ENCODE assay signal across 24 cellular contexts in genomic region chr4:109764376-109764775, GRCh38. TPM values are rescaled to one million over a fixed set of nuclear protein-coding genes. Genes with fewer than 3 reads are reported as not detected.
DNase-seq lines count a peak whose midpoint lies in the region; FAIRE-seq and TF ChIP-seq lines count a peak whose summit lies in the region.
"Had no signal": no experiment of that assay in that cellular context is flagged by ENCODE, and none has a peak within 500 bp of the region (broad histone marks: within the 10 kb centered on the region; RNA-seq: fewer than 3 reads in every experiment).

No MANE protein-coding gene starts in this region.

- H3K4me3 ChIP-seq in bronchial epithelial cell (ENCODE audit: low read depth, low read length) (no peak overlapping the region), ovary (no peak overlapping the region)
- H3K4me3 ChIP-seq: PC-9 had no signal

- H3K36me3 ChIP-seq in bronchial epithelial cell (ENCODE audit: control insufficient read depth, insufficient read depth, low read length) (no peaks in the 10 kb centered on the region), ovary (no peaks in the 10 kb centered on the region)

- FAIRE-seq in bronchial epithelial cell (lab: Jason Lieb, UNC), result no peak
- FAIRE-seq: GM19239 had no signal

- peak; percentile 0 for DNase-seq in NCI-H510A treated with DMSO at 0.1 percent for 48 hours (lab: John Stamatoyannopoulos, UW)
- no peak for DNase-seq in NCI-H510A (lab: John Stamatoyannopoulos, UW)
- peak; percentile 83 for DNase-seq in NCI-H526 treated with DMSO at 0.1 percent for 48 hours (lab: John Stamatoyannopoulos, UW)
- peak; percentile 24 for DNase-seq in bronchial epithelial cell (ENCODE audit: low read depth)
- DNase-seq in ovary, result peak in 4 of 5 donors; percentile 10 to 51 (median 26)
- DNase-seq in activated CD8-positive, alpha-beta memory T cell treated with anti-CD3 and anti-CD28 coated beads, Interleukin-2, amount 50 U/mL, for 48 hours, result no peak
- DNase-seq in erythroblast (lab: John Stamatoyannopoulos, UW), result no peak
- no peak for DNase-seq in UCSD-AML1 (lab: John Stamatoyannopoulos, UW; ENCODE audit: unreplicated experiment)
- DNase-seq: CD8-positive, alpha-beta memory T cell; DMS79; GOT3; IMR-90; MM.1S; NCI-H1048; NCI-H1436 treated with DMSO at 0.1 percent for 48 hours; NCI-H1930; NCI-H226; NCI-H524 treated with DMSO at 0.1 percent for 48 hours; PC-9; RPMI8226; SIG-M5; SK-N-SH had no signal

- 3 to 21% (median 10%) methylated on average over 2 of the region's 2 CpGs for WGBS in ovary, 3 donors

- H3K9me3 ChIP-seq in ovary, result no peaks in the 10 kb centered on the region
- H3K9me3 ChIP-seq: SK-N-SH had no signal

- H3K27ac ChIP-seq in ovary, result no peak overlapping the region
- H3K27ac ChIP-seq: C4-2B, PC-9 had no signal

- TF ChIP-seq POLR2A in ovary (IDR thresholded peaks at IDR 0.05) (no peak), erythroblast (IDR thresholded peaks at IDR 0.05; ENCODE audit: low read length) (no peak)

- TF ChIP-seq EP300 in ovary (IDR thresholded peaks at IDR 0.05), result no peak

- intact Hi-C loops in ovary (cut with DNase I), result no loop called here

- TF ChIP-seq CTCF in bronchial epithelial cell (IDR thresholded peaks at IDR 0.05; ENCODE audit: insufficient read depth, low read length, severe bottlenecking) (no peak), ovary (IDR thresholded peaks at IDR 0.05) (no peak)

- H3K27me3 ChIP-seq in bronchial epithelial cell (ENCODE audit: control insufficient read depth, insufficient read depth, low read length), result no peaks in the 10 kb centered on the region
- no peaks in the 10 kb centered on the region for H3K27me3 ChIP-seq in ovary

- peaks cover 2% of the 10 kb centered on the region for H3K4me1 ChIP-seq in ovary (ENCODE audit: insufficient read depth)

RNA-seq across cellular contexts. Expression of gene PLA2G12A, which starts 34.5 kb away (rescaled TPM):
- 52.1 and 54.0 TPM in 2 replicates for total RNA-seq in bronchial epithelial cell
- total RNA-seq in ovary, result 10 to 100 TPM; 31.2 to 84.3 (median 35.9) TPM
- 10 to 100 TPM; 11.0 to 31.7 TPM for polyA plus RNA-seq in ovary

RNA-seq across cellular contexts. Expression of gene CFI, which starts 37.4 kb away (rescaled TPM):
- 0.13 TPM in 1 of 2 replicates, not detected in the other for total RNA-seq in bronchial epithelial cell
- 100 to 1,000 TPM in 1 of 7 donors, 10 to 100 TPM in 6; 13.1 to 108 (median 34.6) TPM for total RNA-seq in ovary
- polyA plus RNA-seq in ovary, result 100 to 1,000 TPM in 1 of 2 donors, 10 to 100 TPM in 1; 38.2 to 112 TPM
- polyA plus RNA-seq: CD8-positive, alpha-beta memory T cell had no signal

RNA-seq across cellular contexts. Expression of gene GAR1, which starts 51.2 kb away (rescaled TPM):
- 6.1 and 6.8 TPM in 2 replicates for total RNA-seq in bronchial epithelial cell
- 10 to 100 TPM in 6 of 7 donors, 1 to 10 TPM in 1; 4.3 to 22.5 (median 15.7) TPM for total RNA-seq in ovary
- polyA plus RNA-seq in ovary, result 10 to 100 TPM; 14.8 to 27.9 TPM

Comparison
In these comparisons a context has a peak if more than half of its experiments do, and no peak if none do; other contexts are left out.
1. DNase-seq: peak in NCI-H510A treated with DMSO at 0.1 percent for 48 hours (single experiment), NCI-H526 treated with DMSO at 0.1 percent for 48 hours (single experiment), bronchial epithelial cell (single experiment) and ovary (4 of 5); none in NCI-H510A (single experiment), activated CD8-positive, alpha-beta memory T cell treated with anti-CD3 and anti-CD28 coated beads, Interleukin-2, amount 50 U/mL, for 48 hours (single experiment), erythroblast (0 of 2) and UCSD-AML1 (single experiment).
2. RNA of gene CFI, which starts 37.4 kb away (total RNA-seq): 13.1 to 108 TPM in ovary; 0.13 TPM in bronchial epithelial cell; every median in the first group is over 10 times any median in the second.